In the genomic region with DNA sequence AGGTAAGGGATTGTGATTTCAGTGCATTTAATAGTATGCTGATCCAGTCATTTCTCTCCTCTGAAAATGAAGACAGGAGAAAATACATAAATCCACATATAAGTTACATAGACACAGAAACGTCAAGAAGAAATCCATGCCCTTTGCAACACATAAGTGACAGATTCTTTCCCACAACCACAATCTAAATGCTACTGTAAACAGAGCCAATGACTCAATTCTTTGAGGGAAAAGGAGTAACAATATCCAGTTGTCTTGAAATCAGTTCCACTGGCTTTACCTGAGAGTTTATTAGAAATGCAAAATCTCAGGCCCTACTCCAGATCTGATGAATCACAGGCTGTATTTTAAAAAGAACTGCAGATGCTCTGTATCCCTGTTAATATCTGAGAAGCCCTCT, we compare ENCODE assay signal across 21 cellular contexts.
"Had no signal": no experiment of that assay in that cellular context is flagged by ENCODE, and none has a peak within 500 bp of the region (broad histone marks: within the 10 kb centered on the region; RNA-seq: fewer than 3 reads in every experiment).

No MANE protein-coding gene starts in this region.

- H3K9me3 ChIP-seq: heart right ventricle, lower lobe of right lung, sigmoid colon, stomach, suprapubic skin, tibial nerve had no signal

- ATAC-seq: activated CD8-positive, alpha-beta T cell treated with anti-CD3 and anti-CD28 coated beads, Interleukin-2, amount 10 ng/mL, durations not matched to agents 7 days and 5 days; activated naive CD4-positive, alpha-beta T cell treated with anti-CD3 and anti-CD28 coated beads, Interleukin-2, amount 50 U/mL, for 72 hours; heart right ventricle; lower lobe of right lung; naive thymus-derived CD4-positive, alpha-beta T cell; stimulated activated memory B cell treated with anti-CD40 and anti-IgM and Interleukin-4, amounts not matched to agents 10 μg/mL and 1 μg/mL and 100 μg/mL, for 72 hours had no signal

- H3K4me2 ChIP-seq: smooth muscle cell had no signal

- H3K4me1 ChIP-seq: heart right ventricle, lower lobe of right lung, sigmoid colon, suprapubic skin, tibial nerve had no signal

- H3K36me3 ChIP-seq: cardiac muscle cell, sigmoid colon, tibial nerve, WERI-Rb-1 had no signal

- DNase-seq: activated CD4-positive, alpha-beta T cell treated with anti-CD3 and anti-CD28 coated beads, Interleukin-2, amount 50 U/mL, for 1 hour; activated CD4-positive, CD25-positive, alpha-beta regulatory T cell treated with anti-CD3 and anti-CD28 coated beads, Interleukin-2, amount 50 U/mL, for 72 hours; activated CD8-positive, alpha-beta T cell treated with anti-CD3 and anti-CD28 coated beads, Interleukin-2, amount 10 ng/mL, durations not matched to agents 7 days and 5 days; activated gamma-delta T cell treated with Interleukin-2 at 50 U/mL for 16 hours; heart right ventricle; kidney; lower lobe of right lung; naive thymus-derived CD4-positive, alpha-beta T cell; occipital lobe; posterior cingulate gyrus; retina; sigmoid colon; stimulated activated CD4-positive, alpha-beta T cell treated with anti-CD3 and anti-CD28 coated beads, Interleukin-15, amount 100 ng/mL, for 24 hours; stomach; WERI-Rb-1 had no signal

- H3K4me3 ChIP-seq: cardiac muscle cell, heart right ventricle, lower lobe of right lung, sigmoid colon, smooth muscle cell, stomach, suprapubic skin, tibial nerve had no signal

- H3K27me3 ChIP-seq: cardiac muscle cell, heart right ventricle, sigmoid colon, stomach, suprapubic skin, tibial nerve had no signal

- H3K27ac ChIP-seq: cardiac muscle cell, heart right ventricle, lower lobe of right lung, sigmoid colon, stomach, suprapubic skin, tibial nerve, WERI-Rb-1 had no signal
